ENCODE assay signal across 21 cellular contexts in the genomic region with DNA sequence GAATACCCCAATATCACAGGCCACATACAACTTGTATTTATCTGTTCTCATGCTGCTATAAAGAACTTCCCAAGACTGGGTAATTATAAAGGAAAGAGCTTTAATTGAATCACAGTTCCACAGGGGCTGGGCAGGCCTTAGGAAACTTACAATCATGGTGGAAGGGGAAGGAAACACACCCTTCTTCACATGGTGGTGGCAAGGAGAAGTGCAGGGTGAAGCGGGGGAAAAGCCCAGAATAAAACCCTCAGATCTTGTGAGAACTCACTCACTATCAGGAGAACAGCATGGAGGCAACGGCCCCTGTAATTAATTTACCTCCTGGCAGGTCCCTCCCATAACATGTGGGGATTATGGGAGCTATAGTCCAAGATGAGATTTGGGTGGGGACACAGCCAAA. TPM values are rescaled to one million over a fixed set of nuclear protein-coding genes. Genes with fewer than 3 reads are reported as not detected.
DNase-seq lines count a peak whose midpoint lies in the region; ATAC-seq and TF ChIP-seq lines count a peak whose summit lies in the region.
"Had no signal": no experiment of that assay in that cellular context is flagged by ENCODE, and none has a peak within 500 bp of the region (broad histone marks: within the 10 kb centered on the region; RNA-seq: fewer than 3 reads in every experiment).

No MANE protein-coding gene starts in this region.

- peaks cover 6% of the 10 kb centered on the region for H3K36me3 Mint-ChIP-seq in memory B cell
- H3K36me3 Mint-ChIP-seq: activated naive CD8-positive, alpha-beta T cell treated with anti-CD3 and anti-CD28 coated beads for 36 hours had no signal

- no peak overlapping the region for H3K4me3 ChIP-seq in NB4 (ENCODE audit: low read depth, low read length)
- H3K4me3 ChIP-seq in upper lobe of right lung = no peak overlapping the region
- H3K4me3 ChIP-seq in mucosa of descending colon = no peak overlapping the region
- H3K4me3 ChIP-seq: right lobe of liver, tibial artery had no signal

- ATAC-seq in memory B cell (ENCODE audit: low read depth) (no peak), upper lobe of right lung (no peak), mucosa of descending colon (no peak)

- H3K4me1 ChIP-seq in upper lobe of right lung = peaks cover 9% of the 10 kb centered on the region
- H3K4me1 ChIP-seq in mucosa of descending colon (ENCODE audit: low read depth) = no peaks in the 10 kb centered on the region
- H3K4me1 ChIP-seq: right lobe of liver, tibial artery had no signal

- TF ChIP-seq POLR2A in NB4 (IDR thresholded peaks at IDR 0.05; ENCODE audit: extremely low read depth, insufficient read length) = no peak

- no peaks in the 10 kb centered on the region for H3K27me3 Mint-ChIP-seq in memory B cell
- H3K27me3 Mint-ChIP-seq: activated naive CD8-positive, alpha-beta T cell treated with anti-CD3 and anti-CD28 coated beads for 36 hours; stimulated activated naive CD8-positive, alpha-beta T cell treated with anti-CD3 and anti-CD28 coated beads, Interleukin-15, Interleukin-2, amounts not matched to agents 100 ng/mL and 50 ng/mL, for 24 hours had no signal

- peaks cover 63% of the 10 kb centered on the region for H3K4me1 Mint-ChIP-seq in memory B cell

- H3K4me3 Mint-ChIP-seq in memory B cell = no peak overlapping the region
- H3K4me3 Mint-ChIP-seq: activated naive CD8-positive, alpha-beta T cell treated with anti-CD3 and anti-CD28 coated beads for 36 hours; nephron; stimulated activated naive CD8-positive, alpha-beta T cell treated with anti-CD3 and anti-CD28 coated beads, Interleukin-15, Interleukin-2, amounts not matched to agents 100 ng/mL and 50 ng/mL, for 24 hours had no signal

- H3K9me3 Mint-ChIP-seq in memory B cell = peaks cover 1% of the 10 kb centered on the region
- H3K9me3 Mint-ChIP-seq: activated naive CD8-positive, alpha-beta T cell treated with anti-CD3 and anti-CD28 coated beads for 36 hours; nephron; stimulated activated naive CD8-positive, alpha-beta T cell treated with anti-CD3 and anti-CD28 coated beads, Interleukin-15, Interleukin-2, amounts not matched to agents 100 ng/mL and 50 ng/mL, for 24 hours had no signal

- H3K9me3 ChIP-seq in upper lobe of right lung = no peaks in the 10 kb centered on the region
- no peaks in the 10 kb centered on the region for H3K9me3 ChIP-seq in mucosa of descending colon
- H3K9me3 ChIP-seq: right lobe of liver, tibial artery had no signal

- peak overlapping the region; percentile 66 for H3K27ac ChIP-seq in upper lobe of right lung
- H3K27ac ChIP-seq: epithelial cell of prostate, parathyroid adenoma, right lobe of liver, tibial artery had no signal

- intact Hi-C loops in upper lobe of right lung (cut with DNase I) = no loop called here
- intact Hi-C loops in cardiac septum (cut with DNase I) = no loop called here
- intact Hi-C loops in mucosa of descending colon (cut with DNase I, micrococcal nuclease) = no loop called here

- TF ChIP-seq CTCF in NB4 (IDR thresholded peaks at IDR 0.05; ENCODE audit: low read depth, low read length) (no peak), upper lobe of right lung (IDR thresholded peaks at IDR 0.05) (no peak), mucosa of descending colon (IDR thresholded peaks at IDR 0.05) (no peak)

- DNase-seq in SKM-1 treated with dmso at 0.1 percent for 144 hours (lab: John Stamatoyannopoulos, UW; ENCODE audit: unreplicated experiment) (peak; percentile 5), SKM-1 (lab: John Stamatoyannopoulos, UW; ENCODE audit: unreplicated experiment) (no peak), NB4 (ENCODE audit: low read depth) (peak; percentile 41), memory B cell (ENCODE audit: low spot score in 2 of 2) (no peak), upper lobe of right lung (no peak), cardiac septum (ENCODE audit: low spot score) (no peak), mucosa of descending colon (no peak)
- no peak for DNase-seq in stimulated activated naive CD4-positive, alpha-beta T cell treated with Interleukin-2 at 50 U/mL for 16 hours (lab: John Stamatoyannopoulos, UW)
- DNase-seq: activated CD4-positive, alpha-beta T cell treated with anti-CD3 and anti-CD28 coated beads, Interleukin-2, amount 50 U/mL, for 4 hours; activated naive CD8-positive, alpha-beta T cell treated with anti-CD3 and anti-CD28 coated beads for 36 hours; NCI-H2081; NCI-H345; NCI-H748 treated with DMSO at 0.1 percent for 48 hours; right lobe of liver; stimulated activated CD4-positive, alpha-beta T cell treated with anti-CD3 and anti-CD28 coated beads, Interleukin-4, amount 100 ng/mL, for 4 hours; tibial artery had no signal

- H3K27me3 ChIP-seq in upper lobe of right lung = no peaks in the 10 kb centered on the region
- H3K27me3 ChIP-seq: right lobe of liver, tibial artery had no signal

- H3K36me3 ChIP-seq in upper lobe of right lung (no peaks in the 10 kb centered on the region), mucosa of descending colon (ENCODE audit: low read depth) (no peaks in the 10 kb centered on the region)
- H3K36me3 ChIP-seq: right lobe of liver, tibial artery had no signal

- peak overlapping the region; percentile 98 for H3K27ac Mint-ChIP-seq in memory B cell
- H3K27ac Mint-ChIP-seq: activated naive CD8-positive, alpha-beta T cell treated with anti-CD3 and anti-CD28 coated beads for 36 hours; nephron; stimulated activated naive CD8-positive, alpha-beta T cell treated with anti-CD3 and anti-CD28 coated beads, Interleukin-15, Interleukin-2, amounts not matched to agents 100 ng/mL and 50 ng/mL, for 24 hours had no signal

RNA-seq across cellular contexts. Expression of a gene that starts 50.3 kb away (rescaled TPM):
- total RNA-seq in upper lobe of right lung (1.1 TPM), cardiac septum (1.9 TPM), mucosa of descending colon (1 to 10 TPM in 1 of 3 donors, under 1 TPM in 2; 0.64 to 6.6 (median 0.89) TPM)
- total RNA-seq: LHCN-M2 had no signal

Comparison
In these comparisons a context has a peak if more than half of its experiments do, and no peak if none do; other contexts are left out.
1. DNase-seq: peak in SKM-1 treated with dmso at 0.1 percent for 144 hours (single experiment) and NB4 (single experiment); none in SKM-1 (single experiment), memory B cell (0 of 2), upper lobe of right lung (single experiment), cardiac septum (single experiment), stimulated activated naive CD4-positive, alpha-beta T cell treated with Interleukin-2 at 50 U/mL for 16 hours (single experiment) and mucosa of descending colon (0 of 3).